5 cellular contexts compared by ENCODE assay signal in genomic region chr17:3232300-3232699, GRCh38. TPM values are rescaled to one million over a fixed set of nuclear protein-coding genes. Genes with fewer than 3 reads are reported as not detected.
"Had no signal": no experiment of that assay in that cellular context is flagged by ENCODE, and none has a peak within 500 bp of the region (broad histone marks: within the 10 kb centered on the region; RNA-seq: fewer than 3 reads in every experiment).

No MANE protein-coding gene starts in this region.

RNA-seq across cellular contexts. Expression of gene OR1A1, which starts 24.8 kb away (rescaled TPM):
- total RNA-seq: HepG2, HT-29, HT1080, IMR-90, K562 had no signal

RNA-seq across cellular contexts. Expression of gene OR1A2, which starts 35.0 kb away (rescaled TPM):
- total RNA-seq: HepG2, HT-29, HT1080, IMR-90, K562 had no signal
